In genomic region chr5:54024466-54024865, GRCh38 we compare ENCODE assay signal across 20 cellular contexts.
DNase-seq lines count a peak whose midpoint lies in the region; ATAC-seq, FAIRE-seq and TF ChIP-seq lines count a peak whose summit lies in the region.
"Had no signal": no experiment of that assay in that cellular context is flagged by ENCODE, and none has a peak within 500 bp of the region (broad histone marks: within the 10 kb centered on the region; RNA-seq: fewer than 3 reads in every experiment).

No MANE protein-coding gene starts in this region.

- H3K4me1 Mint-ChIP-seq in activated CD8-positive, alpha-beta T cell treated with anti-CD3 and anti-CD28 coated beads for 36 hours (ENCODE audit: low read depth) = peaks cover 30% of the 10 kb centered on the region

- no peak overlapping the region for H3K27ac Mint-ChIP-seq in activated CD8-positive, alpha-beta T cell treated with anti-CD3 and anti-CD28 coated beads for 36 hours
- H3K27ac Mint-ChIP-seq: activated B cell treated with CpG ODN at 0.5 μM for 24 hours; CD8-positive, alpha-beta T cell; stimulated activated naive B cell treated with anti-CD40 and anti-IgM and Interleukin-4, amounts not matched to agents 10 μg/mL and 1 μg/mL and 100 μg/mL, for 72 hours had no signal

- no peak for FAIRE-seq in A549 (lab: Jason Lieb, UNC)

- no peaks in the 10 kb centered on the region for H3K27me3 Mint-ChIP-seq in activated CD8-positive, alpha-beta T cell treated with anti-CD3 and anti-CD28 coated beads for 36 hours
- H3K27me3 Mint-ChIP-seq: activated B cell treated with CpG ODN at 0.5 μM for 24 hours; stimulated activated naive B cell treated with anti-CD40 and anti-IgM and Interleukin-4, amounts not matched to agents 10 μg/mL and 1 μg/mL and 100 μg/mL, for 72 hours had no signal

- POLR2A ChIA-PET in A549 (lab: Yijun Ruan, JAX) = no interaction called here
- POLR2A ChIA-PET in activated CD8-positive, alpha-beta T cell treated with anti-CD3 and anti-CD28 coated beads for 36 hours (lab: Charles Lee) = no interaction called here

- H2AFZ ChIP-seq in mammary epithelial cell (ENCODE audit: low read depth, low read length) (no peak overlapping the region), MM.1S (ENCODE audit: low read length) (no peak overlapping the region)

- H3K4me3 Mint-ChIP-seq in activated CD8-positive, alpha-beta T cell treated with anti-CD3 and anti-CD28 coated beads for 36 hours = no peak overlapping the region
- H3K4me3 Mint-ChIP-seq: activated B cell treated with CpG ODN at 0.5 μM for 24 hours; CD8-positive, alpha-beta T cell; stimulated activated naive B cell treated with anti-CD40 and anti-IgM and Interleukin-4, amounts not matched to agents 10 μg/mL and 1 μg/mL and 100 μg/mL, for 72 hours had no signal

- H3K27ac ChIP-seq in A549 (no peak overlapping the region), mammary epithelial cell (ENCODE audit: insufficient read depth, low read depth, low read length) (no peak overlapping the region), foreskin keratinocyte (no peak overlapping the region), MM.1S (ENCODE audit: low read length) (no peak overlapping the region)
- H3K27ac ChIP-seq: left lung, SJCRH30 had no signal

- CTCF ChIA-PET in A549 (lab: Yijun Ruan, JAX) = interaction anchor here (0.6 kb wide), 1 partner anchor 164 kb away, joined by 3 read pairs; no protein-coding TSS in a partner anchor
- CTCF ChIA-PET in mammary epithelial cell (lab: Charles Lee; ENCODE audit: low non-redundant PET) = no interaction called here
- CTCF ChIA-PET in activated CD8-positive, alpha-beta T cell treated with anti-CD3 and anti-CD28 coated beads for 36 hours (lab: Charles Lee) = no interaction called here

- no peaks in the 10 kb centered on the region for H3K9me3 ChIP-seq in A549
- H3K9me3 ChIP-seq in mammary epithelial cell (replicated peaks; ENCODE audit: insufficient read depth, low read length) = no peaks in the 10 kb centered on the region
- no peaks in the 10 kb centered on the region for H3K9me3 ChIP-seq in MM.1S (replicated peaks; ENCODE audit: insufficient read depth, low read length)
- H3K9me3 ChIP-seq: left lung, mucosa of descending colon, SJCRH30 had no signal

- no peaks in the 10 kb centered on the region for H3K36me3 ChIP-seq in mammary epithelial cell (ENCODE audit: insufficient read depth, low read length)
- H3K36me3 ChIP-seq in MM.1S (replicated peaks; ENCODE audit: insufficient read depth, low read length) = no peaks in the 10 kb centered on the region
- H3K36me3 ChIP-seq: left lung, SJCRH30 had no signal

- TF ChIP-seq POLR2A in A549 (IDR thresholded peaks at IDR 0.05; ENCODE audit: low read length) = no peak

- H3K4me2 ChIP-seq in A549 (no peak overlapping the region; the same call in 2 of the 3 replicates), mammary epithelial cell (ENCODE audit: insufficient read depth, low read depth, low read length) (no peak overlapping the region), MM.1S (ENCODE audit: low read depth, low read length) (no peak overlapping the region)

- H3K36me3 Mint-ChIP-seq in activated CD8-positive, alpha-beta T cell treated with anti-CD3 and anti-CD28 coated beads for 36 hours (ENCODE audit: low read depth) = no peaks in the 10 kb centered on the region

- TF ChIP-seq RAD21 in A549 (conservative IDR thresholded peaks at IDR 0.05 in 1 of 2, IDR thresholded peaks at IDR 0.05 in 1 of 2) = no peak

- no peaks in the 10 kb centered on the region for H3K9me3 Mint-ChIP-seq in activated CD8-positive, alpha-beta T cell treated with anti-CD3 and anti-CD28 coated beads for 36 hours
- H3K9me3 Mint-ChIP-seq: activated B cell treated with CpG ODN at 0.5 μM for 24 hours; CD8-positive, alpha-beta T cell; endodermal cell; stimulated activated naive B cell treated with anti-CD40 and anti-IgM and Interleukin-4, amounts not matched to agents 10 μg/mL and 1 μg/mL and 100 μg/mL, for 72 hours had no signal

- ATAC-seq in A549 (no peak), foreskin keratinocyte (peak; percentile 63)
- ATAC-seq in activated CD8-positive, alpha-beta T cell treated with anti-CD3 and anti-CD28 coated beads for 36 hours = no peak
- ATAC-seq: CD8-positive, alpha-beta T cell; left lung; mucosa of descending colon; stimulated activated naive B cell treated with anti-CD40 and anti-IgM and Interleukin-4, amounts not matched to agents 10 μg/mL and 1 μg/mL and 100 μg/mL, for 72 hours had no signal

- H3K9me2 ChIP-seq in MM.1S (replicated peaks; ENCODE audit: insufficient read depth, low read length) = no peaks in the 10 kb centered on the region

- no peak for TF ChIP-seq EP300 in A549 (IDR thresholded peaks at IDR 0.05)

- H3K79me2 ChIP-seq in mammary epithelial cell (ENCODE audit: insufficient read depth, low read length) (no peaks in the 10 kb centered on the region), MM.1S (ENCODE audit: low read length) (no peaks in the 10 kb centered on the region)

- H3K9ac ChIP-seq in mammary epithelial cell (ENCODE audit: insufficient read depth, low read length) (no peak overlapping the region), MM.1S (ENCODE audit: low read length) (no peak overlapping the region)

- no peaks in the 10 kb centered on the region for H3F3A ChIP-seq in MM.1S (ENCODE audit: insufficient read depth, low read length)

- 72% methylated on average over 1 of the region's 1 CpG for WGBS in A549 (ENCODE audit: missing lambda C conversion rate)
- 71% methylated on average over 1 of the region's 1 CpG for WGBS in mammary epithelial cell (ENCODE audit: low coverage, missing lambda C conversion rate)

- no peak for TF ChIP-seq CTCF in A549 (IDR thresholded peaks at IDR 0.05)
- TF ChIP-seq CTCF in mammary epithelial cell (conservative IDR thresholded peaks at IDR 0.05 in 1 of 2, IDR thresholded peaks at IDR 0.05 in 1 of 2; ENCODE audit: extremely low read depth in 1 of 2, insufficient read depth in 1 of 2, low read depth in 1 of 2, low read length in 2 of 2) = no peak
- TF ChIP-seq CTCF in foreskin keratinocyte (conservative IDR thresholded peaks at IDR 0.05) = no peak
- no peak for TF ChIP-seq CTCF in activated CD8-positive, alpha-beta T cell treated with anti-CD3 and anti-CD28 coated beads for 36 hours (IDR thresholded peaks at IDR 0.05)
- no peak for TF ChIP-seq CTCF in GM10266 (IDR thresholded peaks at IDR 0.05; ENCODE audit: control insufficient read depth, insufficient read depth, low read depth, missing control alignments)
- TF ChIP-seq CTCF in MM.1S (IDR thresholded peaks at IDR 0.05; ENCODE audit: low read length) = no peak

- in situ Hi-C loops in mammary epithelial cell (cut with MboI; ENCODE audit: low sequenced_read_pairs in 2 of 2) = no loop called here

- dilution Hi-C loops in mammary epithelial cell (cut with HindIII; ENCODE audit: low sequenced_read_pairs) = no loop called here

- H3K4me3 ChIP-seq in A549 (no peak overlapping the region), mammary epithelial cell (replicated peaks in 1 of 3; ENCODE audit: insufficient read depth in 1 of 3, low read depth in 2 of 3, low read length in 3 of 3) (no peak overlapping the region), MM.1S (ENCODE audit: low read length) (no peak overlapping the region)
- H3K4me3 ChIP-seq: left lung, mucosa of descending colon, SJCRH30 had no signal

- intact Hi-C loops in mammary epithelial cell (cut with micrococcal nuclease) = no loop called here
- intact Hi-C loops in activated CD8-positive, alpha-beta T cell treated with anti-CD3 and anti-CD28 coated beads for 36 hours (cut with micrococcal nuclease) = no loop called here

- H3K27me3 ChIP-seq in mammary epithelial cell (ENCODE audit: insufficient read depth, low read length) = no peaks in the 10 kb centered on the region
- no peaks in the 10 kb centered on the region for H3K27me3 ChIP-seq in foreskin keratinocyte
- H3K27me3 ChIP-seq in MM.1S (replicated peaks; ENCODE audit: insufficient read depth, low read length) = no peaks in the 10 kb centered on the region
- H3K27me3 ChIP-seq: left lung, SJCRH30 had no signal

- peaks cover 17% of the 10 kb centered on the region; the same call in 2 of the 3 replicates for H3K4me1 ChIP-seq in A549
- H3K4me1 ChIP-seq in mammary epithelial cell (ENCODE audit: insufficient read depth, low read length) = peaks cover 16% of the 10 kb centered on the region
- H3K4me1 ChIP-seq in foreskin keratinocyte = peaks cover 10% of the 10 kb centered on the region
- peaks cover 8% of the 10 kb centered on the region; the same call in 1 of the 2 replicates for H3K4me1 ChIP-seq in MM.1S (ENCODE audit: low read length)
- H3K4me1 ChIP-seq: SJCRH30 had no signal

- no peaks in the 10 kb centered on the region for H4K20me1 ChIP-seq in mammary epithelial cell (ENCODE audit: insufficient read depth, low read length)
- no peaks in the 10 kb centered on the region for H4K20me1 ChIP-seq in MM.1S (ENCODE audit: insufficient read depth, low read length)

- no TSS peak for BruUV-seq in mammary epithelial cell (replicated peaks; lab: Mats Ljungman, UMichigan)

- no peak for DNase-seq in A549 (ENCODE audit: low read depth in 1 of 2, low spot score in 1 of 2)
- DNase-seq in HS-5 (ENCODE audit: low read depth) = peak; percentile 40
- DNase-seq in mammary epithelial cell = peak; percentile 41
- peak; percentile 33 to 58 for DNase-seq in foreskin keratinocyte
- DNase-seq in activated CD8-positive, alpha-beta T cell treated with anti-CD3 and anti-CD28 coated beads for 36 hours = no peak
- no peak for DNase-seq in NCI-H2029 treated with DMSO at 0.1 percent for 48 hours (lab: John Stamatoyannopoulos, UW)
- DNase-seq in GM10266 (ENCODE audit: extremely low spot score) = no peak
- DNase-seq in MM.1S = no peak
- DNase-seq: activated B cell treated with CpG ODN at 0.5 μM for 24 hours; CD8-positive, alpha-beta T cell; DMS79 treated with DMSO at 0.1 percent for 48 hours; endodermal cell; left lung; mucosa of descending colon; NCI-H1092; NCI-H526 treated with DMSO at 0.1 percent for 48 hours; retina; SJCRH30; stimulated activated naive B cell treated with anti-CD40 and anti-IgM and Interleukin-4, amounts not matched to agents 10 μg/mL and 1 μg/mL and 100 μg/mL, for 72 hours; T-helper 2 cell had no signal

TF ChIP-seq in A549, 52 proteins besides CTCF, POLR2A, EP300 and RAD21 (continues in another document):
- TF ChIP-seq ZSCAN20 (CRISPR knock-in tag; IDR thresholded peaks at IDR 0.05) (no peak), ZFP36 (IDR thresholded peaks at IDR 0.05; ENCODE audit: borderline replicate concordance, partially characterized antibody) (no peak), EHF (CRISPR knock-in tag; IDR thresholded peaks at IDR 0.05) (no peak), TP53 (CRISPR knock-in tag; IDR thresholded peaks at IDR 0.05) (no peak), CEBPB (IDR thresholded peaks at IDR 0.05) (peak in 1 of 2 experiments; percentile 29; a peak in 1 of 4 replicates), CBX2 (IDR thresholded peaks at IDR 0.05; ENCODE audit: borderline replicate concordance, low read depth) (no peak)

Comparison
In these comparisons a context has a peak if more than half of its experiments do, and no peak if none do; other contexts are left out.
1. DNase-seq: peak in HS-5 (single experiment), mammary epithelial cell (single experiment) and foreskin keratinocyte (2 of 2); none in A549 (0 of 2), activated CD8-positive, alpha-beta T cell treated with anti-CD3 and anti-CD28 coated beads for 36 hours (single experiment), NCI-H2029 treated with DMSO at 0.1 percent for 48 hours (single experiment), GM10266 (single experiment) and MM.1S (single experiment).